In the genomic region with DNA sequence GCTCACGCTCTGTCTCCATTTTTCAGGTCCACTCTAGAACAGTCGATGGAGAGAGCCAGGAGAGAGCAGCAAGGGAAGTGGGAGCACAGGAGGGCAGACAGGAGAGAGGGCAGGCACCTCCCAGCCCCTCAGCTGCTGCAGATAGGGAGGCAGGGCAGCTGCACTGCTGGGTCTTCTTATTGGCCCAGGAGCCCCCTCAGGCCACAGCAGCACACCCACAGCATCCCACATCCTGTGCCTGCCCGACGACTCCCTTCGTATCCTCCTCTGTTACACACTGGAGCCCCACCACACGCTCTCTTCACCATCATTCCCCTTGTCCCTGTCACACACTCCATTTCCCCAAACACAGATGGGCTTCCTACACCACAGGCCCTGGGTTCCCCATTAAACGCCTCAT, we compare ENCODE assay signal across 15 cellular contexts. TPM values are rescaled to one million over a fixed set of nuclear protein-coding genes. Genes with fewer than 3 reads are reported as not detected.
DNase-seq lines count a peak whose midpoint lies in the region; ATAC-seq and TF ChIP-seq lines count a peak whose summit lies in the region.
"Had no signal": no experiment of that assay in that cellular context is flagged by ENCODE, and none has a peak within 500 bp of the region (broad histone marks: within the 10 kb centered on the region; RNA-seq: fewer than 3 reads in every experiment).

No MANE protein-coding gene starts in this region.

- H3K9me3 ChIP-seq in SJCRH30 (replicated peaks) (no peaks in the 10 kb centered on the region), esophagus muscularis mucosa (no peaks in the 10 kb centered on the region)
- H3K9me3 ChIP-seq: BLaER1 treated with 17β-estradiol and CSF1 and Interleukin-3, amounts not matched to agents 10 nM and 100 nM had no signal

- H3K27ac ChIP-seq in SJCRH30 (no peak overlapping the region), esophagus muscularis mucosa (replicated peaks in 1 of 4) (no peak overlapping the region)
- H3K27ac ChIP-seq: 22Rv1; BLaER1 treated with 17β-estradiol and CSF1 and Interleukin-3, amounts not matched to agents 10 nM and 100 nM had no signal

- WGBS in esophagus muscularis mucosa: 85% methylated on average over 7 of the region's 7 CpGs

- no peak for TF ChIP-seq POLR2A in esophagus muscularis mucosa (IDR thresholded peaks at IDR 0.05; ENCODE audit: low read depth)

- no peak overlapping the region for H3K4me3 Mint-ChIP-seq in activated CD8-positive, alpha-beta memory T cell treated with anti-CD3 and anti-CD28 coated beads, Interleukin-2, amount 10 ng/mL, durations not matched to agents 7 days and 5 days
- H3K4me3 Mint-ChIP-seq in chondrocyte (ENCODE audit: unreplicated experiment): no peak overlapping the region
- H3K4me3 Mint-ChIP-seq in T-helper 2 cell treated with Interferon-gamma antibody and Interleukin-4, amounts not matched to agents 5 μg/mL and 100 μg/mL, for 36 hours: no peak overlapping the region

- ATAC-seq in activated CD8-positive, alpha-beta memory T cell treated with anti-CD3 and anti-CD28 coated beads, Interleukin-2, amount 10 ng/mL, durations not matched to agents 7 days and 5 days: peak; percentile 12

- TF ChIP-seq CTCF in chondrocyte (IDR thresholded peaks at IDR 0.05) (no peak), esophagus muscularis mucosa (IDR thresholded peaks at IDR 0.05) (no peak)

- H3K9me3 Mint-ChIP-seq in activated CD8-positive, alpha-beta memory T cell treated with anti-CD3 and anti-CD28 coated beads, Interleukin-2, amount 10 ng/mL, durations not matched to agents 7 days and 5 days (ENCODE audit: low read depth): no peaks in the 10 kb centered on the region
- H3K9me3 Mint-ChIP-seq in chondrocyte (ENCODE audit: low read depth): no peaks in the 10 kb centered on the region
- no peaks in the 10 kb centered on the region for H3K9me3 Mint-ChIP-seq in T-helper 2 cell treated with Interferon-gamma antibody and Interleukin-4, amounts not matched to agents 5 μg/mL and 100 μg/mL, for 36 hours

- intact Hi-C loops in esophagus muscularis mucosa (cut with DNase I): no loop called here

- H3K36me3 ChIP-seq in SJCRH30 (no peaks in the 10 kb centered on the region), esophagus muscularis mucosa (peaks cover 0 to 31% (median 15%) of the 10 kb centered on the region in 4 donors)

- no peaks in the 10 kb centered on the region for H3K27me3 ChIP-seq in SJCRH30
- no peaks in the 10 kb centered on the region for H3K27me3 ChIP-seq in esophagus muscularis mucosa
- H3K27me3 ChIP-seq: BLaER1 treated with 17β-estradiol and CSF1 and Interleukin-3, amounts not matched to agents 10 nM and 100 nM had no signal

- no peaks in the 10 kb centered on the region for H3K27me3 Mint-ChIP-seq in activated CD8-positive, alpha-beta memory T cell treated with anti-CD3 and anti-CD28 coated beads, Interleukin-2, amount 10 ng/mL, durations not matched to agents 7 days and 5 days
- no peaks in the 10 kb centered on the region for H3K27me3 Mint-ChIP-seq in chondrocyte (ENCODE audit: low read depth)
- no peaks in the 10 kb centered on the region for H3K27me3 Mint-ChIP-seq in T-helper 2 cell treated with Interferon-gamma antibody and Interleukin-4, amounts not matched to agents 5 μg/mL and 100 μg/mL, for 36 hours (ENCODE audit: low read depth)

- peak overlapping the region; percentile 14 for H3K27ac Mint-ChIP-seq in activated CD8-positive, alpha-beta memory T cell treated with anti-CD3 and anti-CD28 coated beads, Interleukin-2, amount 10 ng/mL, durations not matched to agents 7 days and 5 days
- no peak overlapping the region for H3K27ac Mint-ChIP-seq in chondrocyte (ENCODE audit: unreplicated experiment)
- H3K27ac Mint-ChIP-seq in T-helper 2 cell treated with Interferon-gamma antibody and Interleukin-4, amounts not matched to agents 5 μg/mL and 100 μg/mL, for 36 hours: no peak overlapping the region

- H3K4me1 ChIP-seq in SJCRH30 (peaks cover 17% of the 10 kb centered on the region), esophagus muscularis mucosa (no peaks in the 10 kb centered on the region)

- peaks cover 11% of the 10 kb centered on the region for H3K4me1 Mint-ChIP-seq in activated CD8-positive, alpha-beta memory T cell treated with anti-CD3 and anti-CD28 coated beads, Interleukin-2, amount 10 ng/mL, durations not matched to agents 7 days and 5 days
- H3K4me1 Mint-ChIP-seq in chondrocyte (ENCODE audit: low read depth): peaks cover 4% of the 10 kb centered on the region
- peaks cover 5% of the 10 kb centered on the region for H3K4me1 Mint-ChIP-seq in T-helper 2 cell treated with Interferon-gamma antibody and Interleukin-4, amounts not matched to agents 5 μg/mL and 100 μg/mL, for 36 hours (ENCODE audit: low read depth)

- TF ChIP-seq EP300 in esophagus muscularis mucosa (IDR thresholded peaks at IDR 0.05): no peak

- DNase-seq in activated CD8-positive, alpha-beta memory T cell treated with anti-CD3 and anti-CD28 coated beads, Interleukin-2, amount 10 ng/mL, durations not matched to agents 7 days and 5 days: no peak
- DNase-seq in activated CD8-positive, alpha-beta memory T cell treated with anti-CD3 and anti-CD28 coated beads, Interleukin-2, amount 50 U/mL, for 4 hours: no peak
- DNase-seq in SJCRH30 (peak; percentile 37 to 45), chondrocyte (ENCODE audit: low spot score) (peak; percentile 50), esophagus muscularis mucosa (ENCODE audit: extremely low spot score) (no peak)
- DNase-seq in T-helper 2 cell treated with Interferon-gamma antibody and Interleukin-4, amounts not matched to agents 5 μg/mL and 100 μg/mL, for 36 hours (ENCODE audit: low spot score): no peak
- DNase-seq: EL, Karpas-422, NCI-H1417 treated with DMSO at 0.1 percent for 48 hours, NCI-H2029, NCI-H2171 treated with DMSO at 0.1 percent for 48 hours, NCI-H510A, SHP77 treated with DMSO at 0.1 percent for 48 hours had no signal

- CTCF ChIA-PET in activated CD8-positive, alpha-beta memory T cell treated with anti-CD3 and anti-CD28 coated beads, Interleukin-2, amount 10 ng/mL, durations not matched to agents 7 days and 5 days (lab: Charles Lee): interaction anchor here (1.0 to 2.9 kb wide), 2 partner anchors 14 to 157 kb away, joined by 6 to 11 read pairs; a partner anchor contains a TSS

- H3K4me3 ChIP-seq in SJCRH30 (no peak overlapping the region), esophagus muscularis mucosa (no peak overlapping the region)
- H3K4me3 ChIP-seq: BLaER1 treated with 17β-estradiol and CSF1 and Interleukin-3, amounts not matched to agents 10 nM and 100 nM had no signal

- no peaks in the 10 kb centered on the region for H3K36me3 Mint-ChIP-seq in activated CD8-positive, alpha-beta memory T cell treated with anti-CD3 and anti-CD28 coated beads, Interleukin-2, amount 10 ng/mL, durations not matched to agents 7 days and 5 days
- H3K36me3 Mint-ChIP-seq in chondrocyte (ENCODE audit: low read depth): peaks cover 14% of the 10 kb centered on the region
- H3K36me3 Mint-ChIP-seq in T-helper 2 cell treated with Interferon-gamma antibody and Interleukin-4, amounts not matched to agents 5 μg/mL and 100 μg/mL, for 36 hours (ENCODE audit: low read depth): no peaks in the 10 kb centered on the region

RNA-seq across cellular contexts. Expression of a gene that starts 13.7 kb away (rescaled TPM):
- total RNA-seq in activated CD8-positive, alpha-beta memory T cell treated with anti-CD3 and anti-CD28 coated beads, Interleukin-2, amount 10 ng/mL, durations not matched to agents 7 days and 5 days: not detected
- 2.8 and 3.0 TPM in 2 replicates for total RNA-seq in SJCRH30 (2014; rRNA removed; shearing (Covaris generic))
- total RNA-seq in chondrocyte (0.50 to 1.6 TPM (median 0.69 TPM) in 3 replicates), esophagus muscularis mucosa (1 to 10 TPM in 1 of 4 donors, under 1 TPM in 2, not detected in 1; 0.39 to 1.1 (median 0.42) TPM)

RNA-seq across cellular contexts. Expression of a gene that starts 26.8 kb away (rescaled TPM):
- 10 to 100 TPM; 25.3 to 29.4 TPM for total RNA-seq in activated CD8-positive, alpha-beta memory T cell treated with anti-CD3 and anti-CD28 coated beads, Interleukin-2, amount 10 ng/mL, durations not matched to agents 7 days and 5 days
- 15.4 and 17.7 TPM in 2 replicates for total RNA-seq in SJCRH30 (2014; rRNA removed; shearing (Covaris generic))
- total RNA-seq in chondrocyte (33.4 to 39.2 TPM (median 38.8 TPM) in 3 replicates), esophagus muscularis mucosa (10 to 100 TPM; 24.5 to 39.9 (median 29.1) TPM)

RNA-seq across cellular contexts. Expression of a gene that starts 49.9 kb away (rescaled TPM):
- 10 to 100 TPM; 28.1 to 39.8 TPM for total RNA-seq in activated CD8-positive, alpha-beta memory T cell treated with anti-CD3 and anti-CD28 coated beads, Interleukin-2, amount 10 ng/mL, durations not matched to agents 7 days and 5 days
- total RNA-seq in SJCRH30 (2014; rRNA removed; shearing (Covaris generic)): 45.4 and 47.9 TPM in 2 replicates
- total RNA-seq in chondrocyte (22.2 to 27.3 TPM (median 22.4 TPM) in 3 replicates), esophagus muscularis mucosa (10 to 100 TPM; 13.7 to 29.2 (median 19.2) TPM)

RNA-seq across cellular contexts. Expression of a gene that starts 54.9 kb away (rescaled TPM):
- total RNA-seq in activated CD8-positive, alpha-beta memory T cell treated with anti-CD3 and anti-CD28 coated beads, Interleukin-2, amount 10 ng/mL, durations not matched to agents 7 days and 5 days: 100 to 1,000 TPM; 108 to 139 TPM
- 89.7 and 109 TPM in 2 replicates for total RNA-seq in SJCRH30 (2014; rRNA removed; shearing (Covaris generic))
- 112 to 123 TPM (median 122 TPM) in 3 replicates for total RNA-seq in chondrocyte
- 100 to 1,000 TPM in 1 of 4 donors, 10 to 100 TPM in 3; 68.1 to 122 (median 98.2) TPM for total RNA-seq in esophagus muscularis mucosa

RNA-seq across cellular contexts. Expression of a gene that starts 59.1 kb away (rescaled TPM):
- total RNA-seq in activated CD8-positive, alpha-beta memory T cell treated with anti-CD3 and anti-CD28 coated beads, Interleukin-2, amount 10 ng/mL, durations not matched to agents 7 days and 5 days: 10 to 100 TPM; 20.1 to 25.5 TPM
- total RNA-seq in SJCRH30 (2014; rRNA removed; shearing (Covaris generic)): 65.9 and 67.4 TPM in 2 replicates
- 94.8 to 109 TPM (median 99.4 TPM) in 3 replicates for total RNA-seq in chondrocyte
- total RNA-seq in esophagus muscularis mucosa: 10 to 100 TPM; 45.3 to 94.5 (median 77.5) TPM

Comparison
In these comparisons a context has a peak if more than half of its experiments do, and no peak if none do; other contexts are left out.
1. DNase-seq: peak in SJCRH30 (2 of 2) and chondrocyte (single experiment); none in activated CD8-positive, alpha-beta memory T cell treated with anti-CD3 and anti-CD28 coated beads, Interleukin-2, amount 10 ng/mL, durations not matched to agents 7 days and 5 days (single experiment), activated CD8-positive, alpha-beta memory T cell treated with anti-CD3 and anti-CD28 coated beads, Interleukin-2, amount 50 U/mL, for 4 hours (single experiment), T-helper 2 cell treated with Interferon-gamma antibody and Interleukin-4, amounts not matched to agents 5 μg/mL and 100 μg/mL, for 36 hours (single experiment) and esophagus muscularis mucosa (single experiment).